Comparison of ENCODE assay signal across 8 cellular contexts in genomic region chr3:195895078-195895899, GRCh38. TPM values are rescaled to one million over a fixed set of nuclear protein-coding genes. Genes with fewer than 3 reads are reported as not detected.
DNase-seq lines count a peak whose midpoint lies in the region; ATAC-seq lines count a peak whose summit lies in the region.

No MANE protein-coding gene starts in this region.

- H3K27me3 Mint-ChIP-seq in stimulated activated naive B cell treated with anti-CD40 and anti-IgM and Interleukin-4, amounts not matched to agents 10 μg/mL and 1 μg/mL and 100 μg/mL, for 72 hours: no peaks in the 10 kb centered on the region

- H3K4me3 ChIP-seq in mononuclear cell (ENCODE audit: low read length): peak overlapping the region; percentile 66

- H3K27me3 ChIP-seq in mononuclear cell (ENCODE audit: insufficient read depth, low read length): no peaks in the 10 kb centered on the region

- DNase-seq in SKM-1 treated with dmso at 0.1 percent for 144 hours (lab: John Stamatoyannopoulos, UW; ENCODE audit: unreplicated experiment) (peak; percentile 43), SKM-1 (lab: John Stamatoyannopoulos, UW; ENCODE audit: unreplicated experiment) (no peak), NCI-H345 (lab: John Stamatoyannopoulos, UW) (peak; percentile 69)
- peak; percentile 73 to 78 for DNase-seq in activated CD4-positive, alpha-beta T cell treated with anti-CD3 and anti-CD28 coated beads, Interleukin-2, amount 50 U/mL, for 48 hours
- DNase-seq in effector CD8-positive, alpha-beta T cell (lab: John Stamatoyannopoulos, UW): peak; percentile 48
- DNase-seq in stimulated activated naive B cell treated with anti-CD40 and anti-IgM and Interleukin-4, amounts not matched to agents 10 μg/mL and 1 μg/mL and 100 μg/mL, for 72 hours: peak; percentile 72

- peaks cover 43 to 80% of the 10 kb centered on the region in 2 donors for H3K4me1 Mint-ChIP-seq in stimulated activated naive B cell treated with anti-CD40 and anti-IgM and Interleukin-4, amounts not matched to agents 10 μg/mL and 1 μg/mL and 100 μg/mL, for 72 hours

- peak overlapping the region; percentile 86 to 89 for H3K4me3 Mint-ChIP-seq in stimulated activated naive B cell treated with anti-CD40 and anti-IgM and Interleukin-4, amounts not matched to agents 10 μg/mL and 1 μg/mL and 100 μg/mL, for 72 hours

- no peaks in the 10 kb centered on the region for H3K9me3 ChIP-seq in mononuclear cell (ENCODE audit: low read depth, low read length)

- peak overlapping the region; percentile 94 for H3K27ac Mint-ChIP-seq in stimulated activated naive B cell treated with anti-CD40 and anti-IgM and Interleukin-4, amounts not matched to agents 10 μg/mL and 1 μg/mL and 100 μg/mL, for 72 hours

- ATAC-seq in HG02943 (IDR thresholded peaks at IDR 0.05; ENCODE audit: low read depth, unreplicated experiment): peak; percentile 58
- peak; percentile 85 to 87 for ATAC-seq in stimulated activated naive B cell treated with anti-CD40 and anti-IgM and Interleukin-4, amounts not matched to agents 10 μg/mL and 1 μg/mL and 100 μg/mL, for 72 hours (replicated peaks)

- H3K4me1 ChIP-seq in mononuclear cell (ENCODE audit: insufficient read depth, low read length): peaks cover 62% of the 10 kb centered on the region

- H3K36me3 Mint-ChIP-seq in stimulated activated naive B cell treated with anti-CD40 and anti-IgM and Interleukin-4, amounts not matched to agents 10 μg/mL and 1 μg/mL and 100 μg/mL, for 72 hours: peaks cover 9 to 12% of the 10 kb centered on the region in 2 donors

- H3K9me3 Mint-ChIP-seq in stimulated activated naive B cell treated with anti-CD40 and anti-IgM and Interleukin-4, amounts not matched to agents 10 μg/mL and 1 μg/mL and 100 μg/mL, for 72 hours: no peaks in the 10 kb centered on the region

RNA-seq across cellular contexts. Expression of gene TNK2, which starts 13.1 kb away (rescaled TPM):
- total RNA-seq in mononuclear cell: 36.4 TPM
